In genomic region chr5:37834542-37835399, GRCh38 we compare ENCODE assay signal across 2 cellular contexts.
TF ChIP-seq lines count a peak whose summit lies in the region.

No MANE protein-coding gene starts in this region.

TF ChIP-seq in IMR-90, 13 proteins besides CTCF, POLR2A, EP300 and RAD21 (continued from another document):
- TF ChIP-seq CHD1 (IDR thresholded peaks at IDR 0.05; ENCODE audit: low read depth, low read length) = no peak
- no peak for TF ChIP-seq NFE2L2 (IDR thresholded peaks at IDR 0.05; ENCODE audit: low read depth, low read length)
- TF ChIP-seq RFX5 (IDR thresholded peaks at IDR 0.05; ENCODE audit: low read depth, low read length) = no peak
- no peak for TF ChIP-seq USF2 (IDR thresholded peaks at IDR 0.05; ENCODE audit: low read depth, low read length)
- no peak for TF ChIP-seq ELK1 (IDR thresholded peaks at IDR 0.05; ENCODE audit: borderline replicate concordance, low read depth, low read length)
- no peak for TF ChIP-seq MAFK (IDR thresholded peaks at IDR 0.05; ENCODE audit: low read depth, low read length)
- TF ChIP-seq BHLHE40 (IDR thresholded peaks at IDR 0.05; ENCODE audit: low read depth, low read length) = no peak
- TF ChIP-seq FOS (IDR thresholded peaks at IDR 0.05; ENCODE audit: low read depth, low read length) = no peak
- no peak for TF ChIP-seq SMC3 (IDR thresholded peaks at IDR 0.05; ENCODE audit: low read depth, low read length)
- TF ChIP-seq MXI1 (IDR thresholded peaks at IDR 0.05; ENCODE audit: borderline replicate concordance, low read depth, low read length) = no peak

TF ChIP-seq in neural cell, 6 proteins besides CTCF, POLR2A, EP300 and RAD21 (continued from another document):
- TF ChIP-seq REST (IDR thresholded peaks at IDR 0.05; ENCODE audit: borderline replicate concordance) = no peak
- no peak for TF ChIP-seq SMC3 (conservative IDR thresholded peaks at IDR 0.05; ENCODE audit: poor library complexity)
- no peak for TF ChIP-seq MXI1 (conservative IDR thresholded peaks at IDR 0.05; ENCODE audit: poor library complexity, severe bottlenecking)
- no peak for TF ChIP-seq TAF1 (IDR thresholded peaks at IDR 0.05; ENCODE audit: low read depth)
- no peak for TF ChIP-seq POLR2AphosphoS5 (IDR thresholded peaks at IDR 0.05)
